1 cellular context compared by ENCODE assay signal in the genomic region with DNA sequence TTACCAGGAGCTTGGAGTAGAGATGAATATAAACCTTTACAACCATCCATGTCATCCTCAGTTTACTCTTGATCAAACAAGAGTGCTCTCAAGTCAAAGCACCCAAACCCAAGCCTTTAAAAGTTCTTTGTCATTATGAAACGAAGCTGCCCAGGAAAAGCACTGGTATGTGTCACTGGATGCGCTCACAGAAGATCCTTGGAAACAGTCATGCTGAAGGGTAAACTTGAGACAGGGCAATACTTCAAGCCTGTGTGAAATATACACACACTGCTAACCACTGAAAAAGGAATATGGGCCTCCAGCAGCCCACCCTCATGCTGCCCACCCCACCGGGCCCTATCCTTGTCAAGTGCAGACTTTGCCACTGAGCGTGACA.
TF ChIP-seq lines count a peak whose summit lies in the region.

No MANE protein-coding gene starts in this region.

TF ChIP-seq in H1, 55 proteins besides CTCF, POLR2A, EP300 and RAD21:
- no peak for TF ChIP-seq NANOG (IDR thresholded peaks at IDR 0.05; ENCODE audit: insufficient read depth, low read depth, low read length, poor library complexity, severe bottlenecking)
- no peak for TF ChIP-seq TAF7 (optimal IDR thresholded peaks at IDR 0.05; ENCODE audit: borderline replicate concordance, low read depth, low read length)
- no peak for TF ChIP-seq HDAC6 (IDR thresholded peaks at IDR 0.05; ENCODE audit: low read depth, low read length)
- no peak for TF ChIP-seq NRF1 (IDR thresholded peaks at IDR 0.05; ENCODE audit: low read depth, low read length)
- TF ChIP-seq YY1 (IDR thresholded peaks at IDR 0.05; ENCODE audit: low read depth, low read length): no peak
- no peak for TF ChIP-seq EZH2 (IDR thresholded peaks at IDR 0.05; ENCODE audit: low read depth, low read length, severe bottlenecking)
- TF ChIP-seq RFX5 (IDR thresholded peaks at IDR 0.05; ENCODE audit: borderline replicate concordance, low read depth, low read length): no peak
- no peak for TF ChIP-seq RBBP5 (IDR thresholded peaks at IDR 0.05; ENCODE audit: borderline replicate concordance, low read depth, low read length)
- no peak for TF ChIP-seq RNF2 (IDR thresholded peaks at IDR 0.05; ENCODE audit: borderline replicate concordance, low read depth, low read length, missing control alignments, poor library complexity, severe bottlenecking)
- TF ChIP-seq TBP (IDR thresholded peaks at IDR 0.05; ENCODE audit: low read depth, low read length): no peak
- no peak for TF ChIP-seq KDM4A (IDR thresholded peaks at IDR 0.05; ENCODE audit: low read depth, low read length, severe bottlenecking)
- TF ChIP-seq, protein P1, sequence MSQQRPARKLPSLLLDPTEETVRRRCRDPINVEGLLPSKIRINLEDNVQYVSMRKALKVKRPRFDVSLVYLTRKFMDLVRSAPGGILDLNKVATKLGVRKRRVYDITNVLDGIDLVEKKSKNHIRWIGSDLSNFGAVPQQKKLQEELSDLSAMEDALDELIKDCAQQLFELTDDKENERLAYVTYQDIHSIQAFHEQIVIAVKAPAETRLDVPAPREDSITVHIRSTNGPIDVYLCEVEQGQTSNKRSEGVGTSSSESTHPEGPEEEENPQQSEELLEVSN (IDR thresholded peaks at IDR 0.05): no peak
- no peak for TF ChIP-seq EGR1 (IDR thresholded peaks at IDR 0.05; ENCODE audit: borderline replicate concordance, low read depth, low read length)
